Comparison of ENCODE assay signal across 8 cellular contexts in genomic region chr11:128624269-128625170, GRCh38. TPM values are rescaled to one million over a fixed set of nuclear protein-coding genes. Genes with fewer than 3 reads are reported as not detected.
DNase-seq lines count a peak whose midpoint lies in the region; ATAC-seq, FAIRE-seq and TF ChIP-seq lines count a peak whose summit lies in the region.

No MANE protein-coding gene starts in this region.

- H3K36me3 ChIP-seq in SU-DHL-6 (ENCODE audit: low read length): no peaks in the 10 kb centered on the region
- no peaks in the 10 kb centered on the region for H3K36me3 ChIP-seq in bronchial epithelial cell (ENCODE audit: control insufficient read depth, insufficient read depth, low read length)

- H3K4me2 ChIP-seq in SU-DHL-6 (ENCODE audit: low read depth, low read length, poor library complexity, severe bottlenecking): peak overlapping the region; percentile 73

- peak overlapping the region; percentile 61 for H3K9ac ChIP-seq in SU-DHL-6 (ENCODE audit: low read length)

- no peaks in the 10 kb centered on the region for H3K79me2 ChIP-seq in SU-DHL-6 (ENCODE audit: insufficient read depth, low read length)

- TF ChIP-seq POLR2A in GM12891 (IDR thresholded peaks at IDR 0.05; ENCODE audit: low read depth, low read length): no peak

- peaks cover 39% of the 10 kb centered on the region for H3K4me1 Mint-ChIP-seq in HFFc6 (ENCODE audit: low read depth)

- H3K27ac ChIP-seq in SU-DHL-6 (ENCODE audit: low read depth, low read length): peak overlapping the region; percentile 100

- no peak overlapping the region for H2AFZ ChIP-seq in SU-DHL-6 (ENCODE audit: low read depth, low read length, severe bottlenecking)

- H3K9me3 Mint-ChIP-seq in HFFc6: no peaks in the 10 kb centered on the region

- H3K4me3 Mint-ChIP-seq in HFFc6: no peak overlapping the region

- no peaks in the 10 kb centered on the region for H3K27me3 ChIP-seq in SU-DHL-6 (ENCODE audit: low read length)
- no peaks in the 10 kb centered on the region for H3K27me3 ChIP-seq in bronchial epithelial cell (ENCODE audit: control insufficient read depth, insufficient read depth, low read length)

- H3K27ac Mint-ChIP-seq in HFFc6: no peak overlapping the region

- peak; percentile 93 for FAIRE-seq in GM12891 (lab: Jason Lieb, UNC)
- no peak for FAIRE-seq in bronchial epithelial cell (lab: Jason Lieb, UNC)

- TF ChIP-seq CTCF in SU-DHL-6 (IDR thresholded peaks at IDR 0.05; ENCODE audit: insufficient read depth, low read length, poor library complexity, severe bottlenecking): no peak
- TF ChIP-seq CTCF in bronchial epithelial cell (IDR thresholded peaks at IDR 0.05; ENCODE audit: insufficient read depth, low read length, severe bottlenecking): no peak
- no peak for TF ChIP-seq CTCF in HFFc6 (IDR thresholded peaks at IDR 0.05)

- peak; percentile 42 for ATAC-seq in HG02678 (IDR thresholded peaks at IDR 0.05; ENCODE audit: unreplicated experiment)

- no peaks in the 10 kb centered on the region for H3K9me2 ChIP-seq in SU-DHL-6 (replicated peaks; ENCODE audit: insufficient read depth, low read length)

- DNase-seq in GM12891 (ENCODE audit: insufficient read length, low spot score) (no peak), bronchial epithelial cell (ENCODE audit: low read depth) (peak; percentile 49), HFFc6 (no peak), NCI-H82 (lab: John Stamatoyannopoulos, UW) (no peak), GF-D8 (lab: John Stamatoyannopoulos, UW) (no peak)
- peak; percentile 74 for DNase-seq in stimulated activated naive CD4-positive, alpha-beta T cell treated with Interleukin-2 at 50 U/mL for 16 hours (lab: John Stamatoyannopoulos, UW)

- H3K9me3 ChIP-seq in SU-DHL-6 (ENCODE audit: insufficient read depth, low read length): no peaks in the 10 kb centered on the region

- H3K4me3 ChIP-seq in SU-DHL-6 (ENCODE audit: insufficient read depth, low read length, poor library complexity, severe bottlenecking) (peak overlapping the region; percentile 42), bronchial epithelial cell (ENCODE audit: low read depth, low read length) (no peak overlapping the region)

- H3K36me3 Mint-ChIP-seq in HFFc6 (ENCODE audit: low read depth): no peaks in the 10 kb centered on the region

- no peaks in the 10 kb centered on the region for H4K20me1 ChIP-seq in SU-DHL-6 (ENCODE audit: low read depth, low read length)

- H3K27me3 Mint-ChIP-seq in HFFc6 (ENCODE audit: insufficient read depth): no peaks in the 10 kb centered on the region

- H3F3A ChIP-seq in SU-DHL-6 (ENCODE audit: insufficient read depth): peaks cover 58% of the 10 kb centered on the region

TF ChIP-seq in GM12891, 5 proteins besides CTCF, POLR2A, EP300 and RAD21:
- TF ChIP-seq POLR2AphosphoS5 (IDR thresholded peaks at IDR 0.05; ENCODE audit: low read depth, low read length): no peak
- TF ChIP-seq POU2F2 (IDR thresholded peaks at IDR 0.05; ENCODE audit: low read depth, low read length): no peak
- peak; percentile 95 for TF ChIP-seq SPI1 (IDR thresholded peaks at IDR 0.05; ENCODE audit: low read depth, low read length)
- TF ChIP-seq PAX5 (IDR thresholded peaks at IDR 0.05; ENCODE audit: insufficient read depth, low read length, severe bottlenecking): no peak
- no peak for TF ChIP-seq TAF1 (IDR thresholded peaks at IDR 0.05; ENCODE audit: low read depth, low read length)
TF ChIP-seq in GM12891: peak in this region for 1.

RNA-seq across cellular contexts. Expression of gene ETS1, which starts 37.2 kb away (rescaled TPM):
- polyA plus RNA-seq in GM12891 (2012; ENCODE audit: low read depth, missing spikeins): 59.5 TPM
- total RNA-seq in bronchial epithelial cell: 45.4 and 62.7 TPM in 2 replicates
- total RNA-seq in HFFc6 (2021; fragmentation: NEBNext Ultra II Directional; extraction: Animal tissue kit (Norgen Biotek cat#: 25700)): 10 to 100 TPM; 55.2 to 78.6 (median 73.2) TPM

Comparison
In these comparisons a context has a peak if more than half of its experiments do, and no peak if none do; other contexts are left out.
1. DNase-seq: peak in bronchial epithelial cell (single experiment) and stimulated activated naive CD4-positive, alpha-beta T cell treated with Interleukin-2 at 50 U/mL for 16 hours (single experiment); none in GM12891 (single experiment), HFFc6 (single experiment), NCI-H82 (single experiment) and GF-D8 (single experiment).